15 cellular contexts compared by ENCODE assay signal in genomic region chr4:183141997-183142396, GRCh38. TPM values are rescaled to one million over a fixed set of nuclear protein-coding genes. Genes with fewer than 3 reads are reported as not detected.
DNase-seq lines count a peak whose midpoint lies in the region; TF ChIP-seq lines count a peak whose summit lies in the region.
"Had no signal": no experiment of that assay in that cellular context is flagged by ENCODE, and none has a peak within 500 bp of the region (broad histone marks: within the 10 kb centered on the region; RNA-seq: fewer than 3 reads in every experiment).

No MANE protein-coding gene starts in this region.

- H3K56ac ChIP-seq in mesendoderm (ENCODE audit: low read length), result no peak overlapping the region

- no peaks in the 10 kb centered on the region for H3K27me3 Mint-ChIP-seq in mesothelial cell of epicardium (ENCODE audit: low read depth)
- peaks cover 0 to 1% (median 0%) of the 10 kb centered on the region in 3 donors for H3K27me3 Mint-ChIP-seq in CD14-positive monocyte (ENCODE audit: low read depth in 3 of 3)

- no peak overlapping the region for H4K8ac ChIP-seq in mesendoderm (ENCODE audit: low read depth, low read length)

- intact Hi-C loops in mammary epithelial cell (cut with micrococcal nuclease) (loop anchor here (2.0 to 5.0 kb wide), 2 partner anchors 69 to 205 kb away; no protein-coding TSS in a partner anchor), CD14-positive monocyte (cut with micrococcal nuclease) (no loop called here)

- no peak overlapping the region for H3K18ac ChIP-seq in mesendoderm (ENCODE audit: low read length)

- H4K5ac ChIP-seq in mesendoderm (ENCODE audit: low read length), result no peak overlapping the region

- BruUV-seq in mammary epithelial cell (replicated peaks; lab: Mats Ljungman, UMichigan), result no TSS peak

- peaks cover 2% of the 10 kb centered on the region for H3K36me3 Mint-ChIP-seq in mesothelial cell of epicardium
- H3K36me3 Mint-ChIP-seq in CD14-positive monocyte, result no peaks in the 10 kb centered on the region

- peaks cover 26% of the 10 kb centered on the region for H4K20me1 ChIP-seq in BLaER1
- no peaks in the 10 kb centered on the region for H4K20me1 ChIP-seq in mammary epithelial cell (ENCODE audit: insufficient read depth, low read length)

- H3K4me3 ChIP-seq in BLaER1 (no peak overlapping the region), mammary epithelial cell (replicated peaks in 1 of 3; ENCODE audit: insufficient read depth in 1 of 3, low read depth in 2 of 3, low read length in 3 of 3) (no peak overlapping the region), mesendoderm (ENCODE audit: low read length) (no peak overlapping the region)
- H3K4me3 ChIP-seq: Peyer's patch had no signal

- CTCF ChIA-PET in mammary epithelial cell (lab: Charles Lee; ENCODE audit: low non-redundant PET), result no interaction called here

- H3K27ac ChIP-seq in BLaER1 (no peak overlapping the region), mammary epithelial cell (ENCODE audit: insufficient read depth, low read depth, low read length) (no peak overlapping the region), mesendoderm (ENCODE audit: low read depth, low read length) (no peak overlapping the region)
- H3K27ac ChIP-seq: Peyer's patch had no signal

- H3K9me3 Mint-ChIP-seq in mesothelial cell of epicardium, result no peaks in the 10 kb centered on the region
- no peaks in the 10 kb centered on the region for H3K9me3 Mint-ChIP-seq in CD14-positive monocyte
- H3K9me3 Mint-ChIP-seq: endodermal cell had no signal

- no peak overlapping the region for H3K4ac ChIP-seq in mesendoderm (ENCODE audit: low read depth, low read length)

- peaks cover 81% of the 10 kb centered on the region for H3K79me2 ChIP-seq in mammary epithelial cell (ENCODE audit: insufficient read depth, low read length)
- H3K79me2 ChIP-seq in mesendoderm (ENCODE audit: control insufficient read depth, insufficient read depth, low read length), result peaks cover 64% of the 10 kb centered on the region

- H3K23ac ChIP-seq in mesendoderm (ENCODE audit: low read length), result no peak overlapping the region

- H3K4me1 ChIP-seq in BLaER1 (peaks cover 16% of the 10 kb centered on the region), mammary epithelial cell (ENCODE audit: insufficient read depth, low read length) (peaks cover 38% of the 10 kb centered on the region), mesendoderm (ENCODE audit: control insufficient read depth, low read depth, low read length) (peaks cover 7% of the 10 kb centered on the region)
- H3K4me1 ChIP-seq: Peyer's patch had no signal

- in situ Hi-C loops in mammary epithelial cell (cut with MboI; ENCODE audit: low sequenced_read_pairs in 2 of 2), result no loop called here

- H3K4me2 ChIP-seq in BLaER1 (peak overlapping the region; percentile 57), mammary epithelial cell (ENCODE audit: insufficient read depth, low read depth, low read length) (peak overlapping the region; percentile 73), mesendoderm (ENCODE audit: low read length) (no peak overlapping the region)

- dilution Hi-C loops in mammary epithelial cell (cut with HindIII; ENCODE audit: low sequenced_read_pairs), result no loop called here

- H3K4me3 Mint-ChIP-seq in mesothelial cell of epicardium (no peak overlapping the region), CD14-positive monocyte (no peak overlapping the region)
- H3K4me3 Mint-ChIP-seq: B cell, endodermal cell had no signal

- DNase-seq in NCI-H526 treated with DMSO at 0.1 percent for 48 hours (lab: John Stamatoyannopoulos, UW), result peak; percentile 52
- DNase-seq in mammary epithelial cell, result no peak
- DNase-seq in mesothelial cell of epicardium (ENCODE audit: low spot score in 2 of 2, unreplicated experiment in 2 of 2), result no peak
- DNase-seq in mesendoderm, result no peak
- no peak for DNase-seq in CD14-positive monocyte (ENCODE audit: low spot score)
- no peak for DNase-seq in NCI-H187 treated with DMSO at 0.1 percent for 48 hours (lab: John Stamatoyannopoulos, UW)
- DNase-seq: activated CD4-positive, alpha-beta T cell treated with anti-CD3 and anti-CD28 coated beads for 4 hours; activated CD8-positive, alpha-beta memory T cell treated with anti-CD3 and anti-CD28 coated beads, Interleukin-2, amount 50 U/mL, for 48 hours; activated gamma-delta T cell treated with Interleukin-2 at 50 U/mL for 16 hours; endodermal cell; NCI-H748 treated with DMSO at 0.1 percent for 48 hours; Peyer's patch; stimulated activated naive CD8-positive, alpha-beta T cell treated with anti-CD3 and anti-CD28 coated beads, Interleukin-15, Interleukin-2, amounts not matched to agents 100 U/mL and 50 U/mL, for 24 hours had no signal

- no peaks in the 10 kb centered on the region for H3K27me3 ChIP-seq in BLaER1
- no peaks in the 10 kb centered on the region for H3K27me3 ChIP-seq in mammary epithelial cell (ENCODE audit: insufficient read depth, low read length)
- no peaks in the 10 kb centered on the region for H3K27me3 ChIP-seq in mesendoderm (ENCODE audit: insufficient read depth, low read length, poor library complexity)
- H3K27me3 ChIP-seq: Peyer's patch had no signal

- WGBS in mammary epithelial cell (ENCODE audit: low coverage, missing lambda C conversion rate), result 87% methylated on average over 1 of the region's 1 CpG
- WGBS in mesendoderm (ENCODE audit: extremely low coverage, insufficient coverage, low lambda C conversion rate), result no CpG with 5 or more reads among the region's 1 CpG

- no peak overlapping the region for H2BK5ac ChIP-seq in mesendoderm (ENCODE audit: low read length)

- H3K4me1 Mint-ChIP-seq in mesothelial cell of epicardium (peaks cover 26% of the 10 kb centered on the region), CD14-positive monocyte (peaks cover 7% of the 10 kb centered on the region)
- H3K4me1 Mint-ChIP-seq: B cell had no signal

- H2BK15ac ChIP-seq in mesendoderm (replicated peaks; ENCODE audit: low read depth), result no peak overlapping the region

- peak overlapping the region; percentile 8 for H3K27ac Mint-ChIP-seq in mesothelial cell of epicardium
- H3K27ac Mint-ChIP-seq in CD14-positive monocyte, result no peak overlapping the region
- H3K27ac Mint-ChIP-seq: B cell, endodermal cell had no signal

- TF ChIP-seq CTCF in mammary epithelial cell (conservative IDR thresholded peaks at IDR 0.05 in 1 of 2, IDR thresholded peaks at IDR 0.05 in 1 of 2; ENCODE audit: extremely low read depth in 1 of 2, insufficient read depth in 1 of 2, low read depth in 1 of 2, low read length in 2 of 2) (peak in 1 of 2 donors; percentile 12), mesothelial cell of epicardium (IDR thresholded peaks at IDR 0.05; ENCODE audit: unreplicated experiment) (no peak), CD14-positive monocyte (IDR thresholded peaks at IDR 0.05) (no peak)

- H3K9ac ChIP-seq in BLaER1 (no peak overlapping the region), mammary epithelial cell (ENCODE audit: insufficient read depth, low read length) (no peak overlapping the region), mesendoderm (ENCODE audit: low read length) (no peak overlapping the region)

- H3K79me1 ChIP-seq in mesendoderm (ENCODE audit: low read length), result peaks cover 9% of the 10 kb centered on the region

- H3K9me3 ChIP-seq in BLaER1, result no peaks in the 10 kb centered on the region
- no peaks in the 10 kb centered on the region for H3K9me3 ChIP-seq in mammary epithelial cell (replicated peaks; ENCODE audit: insufficient read depth, low read length)
- H3K9me3 ChIP-seq: Peyer's patch had no signal

- no peaks in the 10 kb centered on the region for H3K36me3 ChIP-seq in BLaER1
- H3K36me3 ChIP-seq in mammary epithelial cell (ENCODE audit: insufficient read depth, low read length), result no peaks in the 10 kb centered on the region
- no peaks in the 10 kb centered on the region for H3K36me3 ChIP-seq in mesendoderm (ENCODE audit: control insufficient read depth, insufficient read depth, low read length)
- H3K36me3 ChIP-seq: Peyer's patch had no signal

- H2AK5ac ChIP-seq in mesendoderm (ENCODE audit: low read length), result no peak overlapping the region

- no peak overlapping the region for H2BK120ac ChIP-seq in mesendoderm (ENCODE audit: low read depth, low read length)

- H2AFZ ChIP-seq in mammary epithelial cell (ENCODE audit: low read depth, low read length), result no peak overlapping the region

RNA-seq across cellular contexts. Expression of gene WWC2, which starts 42.9 kb away (rescaled TPM):
- total RNA-seq in mammary epithelial cell (10 to 100 TPM; 20.0 to 35.7 TPM), mesothelial cell of epicardium (61.7 to 64.1 TPM (median 62.5 TPM) in 3 replicates)
- polyA plus RNA-seq in mammary epithelial cell (9.1 TPM), CD14-positive monocyte (1 to 10 TPM; 1.9 to 2.9 TPM)
- 18.6 TPM for polyA minus RNA-seq in mammary epithelial cell
- polyA plus RNA-seq in mesendoderm (2013, experiment 1 of 2), result 44.3 TPM
- 44.8 TPM for polyA plus RNA-seq in mesendoderm (2013, experiment 2 of 2)
